12 cellular contexts compared by ENCODE assay signal in the genomic region with DNA sequence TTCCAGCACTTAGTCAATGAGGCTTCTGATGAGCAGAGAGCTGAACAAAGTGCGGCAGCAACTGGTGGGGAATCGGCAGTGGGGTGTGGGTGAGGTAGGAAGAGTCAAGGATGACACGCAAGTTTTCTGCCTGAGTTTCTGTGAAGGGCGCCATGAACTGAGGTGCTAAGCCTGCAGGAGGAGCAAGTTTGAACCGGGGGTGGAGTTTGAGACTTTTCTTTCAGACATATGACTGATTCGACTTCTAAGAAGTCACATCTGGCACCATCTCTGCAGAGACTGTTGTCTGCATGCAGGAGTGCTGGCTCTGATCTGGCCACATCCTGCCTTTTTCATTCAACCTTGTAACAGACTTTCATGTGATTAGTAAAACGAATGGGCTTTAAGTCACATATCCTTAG. TPM values are rescaled to one million over a fixed set of nuclear protein-coding genes. Genes with fewer than 3 reads are reported as not detected.
A peak's percentile ranks its signal among the peaks of the same experiment; 100 is the strongest.
DNase-seq lines count a peak whose midpoint lies in the region; ATAC-seq and TF ChIP-seq lines count a peak whose summit lies in the region.
"Had no signal": no experiment of that assay in that cellular context is flagged by ENCODE, and none has a peak within 500 bp of the region (broad histone marks: within the 10 kb centered on the region; RNA-seq: fewer than 3 reads in every experiment).

No MANE protein-coding gene starts in this region.

- H3K4me1 ChIP-seq in OCI-LY7 (ENCODE audit: insufficient read depth, low read length, poor library complexity, severe bottlenecking): no peaks in the 10 kb centered on the region
- H3K4me1 ChIP-seq: suprapubic skin had no signal

- no peak for TF ChIP-seq CTCF in OCI-LY7 (conservative IDR thresholded peaks at IDR 0.05; ENCODE audit: low read length)
- no peak for TF ChIP-seq CTCF in natural killer cell (IDR thresholded peaks at IDR 0.05)

- H3K4me3 ChIP-seq in OCI-LY7 (ENCODE audit: low read depth, low read length, poor library complexity, severe bottlenecking): no peak overlapping the region
- H3K4me3 ChIP-seq: heart right ventricle, K562, PC-9, suprapubic skin had no signal

- no peaks in the 10 kb centered on the region for H3K9me2 ChIP-seq in OCI-LY7 (ENCODE audit: insufficient read depth, low read length)

- no TSS peak for BruUV-seq in OCI-LY7 (replicated peaks; lab: Mats Ljungman, UMichigan)

- H4K20me1 ChIP-seq in OCI-LY7 (ENCODE audit: insufficient read depth, low read length): no peaks in the 10 kb centered on the region

- CTCF ChIA-PET in OCI-LY7 (lab: Charles Lee; ENCODE audit: unreplicated experiment): no interaction called here

- H3K36me3 ChIP-seq in OCI-LY7 (ENCODE audit: insufficient read depth, low read length): peaks cover 36% of the 10 kb centered on the region

- peak; percentile 89 to 94 (median 94) for ATAC-seq in natural killer cell
- ATAC-seq in stimulated activated naive CD8-positive, alpha-beta T cell treated with anti-CD3 and anti-CD28 coated beads, Interleukin-15, amount 100 ng/mL, for 72 hours: peak; percentile 95
- ATAC-seq in GM18858 (IDR thresholded peaks at IDR 0.05; ENCODE audit: unreplicated experiment): no peak
- ATAC-seq: heart right ventricle, K562 had no signal

- no peak overlapping the region for H3K4me2 ChIP-seq in OCI-LY7 (ENCODE audit: low read length)
- H3K4me2 ChIP-seq: PC-9 had no signal

- H3K36me3 Mint-ChIP-seq in activated T-cell treated with anti-CD3 and anti-CD28 coated beads, Interleukin-2, amount 50 U/mL, for 24 hours (ENCODE audit: low read depth): peaks cover 37% of the 10 kb centered on the region
- H3K36me3 Mint-ChIP-seq in natural killer cell: peaks cover 7% of the 10 kb centered on the region

- no peaks in the 10 kb centered on the region for H3K79me2 ChIP-seq in OCI-LY7 (ENCODE audit: insufficient read depth, low read depth, low read length)

- no peaks in the 10 kb centered on the region for H3K9me3 Mint-ChIP-seq in activated T-cell treated with anti-CD3 and anti-CD28 coated beads, Interleukin-2, amount 50 U/mL, for 24 hours
- no peaks in the 10 kb centered on the region for H3K9me3 Mint-ChIP-seq in natural killer cell
- H3K9me3 Mint-ChIP-seq in stimulated activated naive CD8-positive, alpha-beta T cell treated with anti-CD3 and anti-CD28 coated beads, Interleukin-15, amount 100 ng/mL, for 72 hours: no peaks in the 10 kb centered on the region

- peak overlapping the region; percentile 91 for H3K27ac Mint-ChIP-seq in activated T-cell treated with anti-CD3 and anti-CD28 coated beads, Interleukin-2, amount 50 U/mL, for 24 hours
- H3K27ac Mint-ChIP-seq in natural killer cell: peak overlapping the region; percentile 84 to 86
- peak overlapping the region; percentile 52 to 93 for H3K27ac Mint-ChIP-seq in stimulated activated naive CD8-positive, alpha-beta T cell treated with anti-CD3 and anti-CD28 coated beads, Interleukin-15, amount 100 ng/mL, for 72 hours

- peak; percentile 28 for DNase-seq in OCI-LY7 (ENCODE audit: low spot score)
- DNase-seq in activated T-cell treated with anti-CD3 and anti-CD28 coated beads, Interleukin-2, amount 50 U/mL, for 24 hours: peak; percentile 61
- peak; percentile 44 for DNase-seq in natural killer cell
- DNase-seq in stimulated activated naive CD8-positive, alpha-beta T cell treated with anti-CD3 and anti-CD28 coated beads, Interleukin-15, amount 100 ng/mL, for 72 hours: peak; percentile 48 to 69
- DNase-seq in NCI-H2107 treated with DMSO at 0.1 percent for 48 hours (lab: John Stamatoyannopoulos, UW; ENCODE audit: unreplicated experiment): no peak
- no peak for DNase-seq in hepatic stellate cell (ENCODE audit: low spot score)
- DNase-seq in A172 (ENCODE audit: low spot score): no peak
- DNase-seq: heart right ventricle, PC-9 had no signal

- no peak overlapping the region for H2AFZ ChIP-seq in OCI-LY7 (ENCODE audit: low read length)
- H2AFZ ChIP-seq: PC-9 had no signal

- no peaks in the 10 kb centered on the region for H3K9me3 ChIP-seq in OCI-LY7 (ENCODE audit: low read length)
- H3K9me3 ChIP-seq: suprapubic skin had no signal

- peaks cover 25% of the 10 kb centered on the region for H3K4me1 Mint-ChIP-seq in activated T-cell treated with anti-CD3 and anti-CD28 coated beads, Interleukin-2, amount 50 U/mL, for 24 hours (ENCODE audit: low read depth)
- H3K4me1 Mint-ChIP-seq in natural killer cell: peaks cover 27 to 31% of the 10 kb centered on the region in 2 donors
- peaks cover 31% of the 10 kb centered on the region for H3K4me1 Mint-ChIP-seq in stimulated activated naive CD8-positive, alpha-beta T cell treated with anti-CD3 and anti-CD28 coated beads, Interleukin-15, amount 100 ng/mL, for 72 hours

- intact Hi-C loops in OCI-LY7 (cut with micrococcal nuclease; ENCODE audit: unreplicated experiment): no loop called here
- intact Hi-C loops in natural killer cell (cut with micrococcal nuclease): loop anchor here (5.0 kb wide), 1 partner anchor 178 kb away; a partner anchor contains a TSS

- peak overlapping the region; percentile 21 for H3K4me3 Mint-ChIP-seq in activated T-cell treated with anti-CD3 and anti-CD28 coated beads, Interleukin-2, amount 50 U/mL, for 24 hours
- peak overlapping the region; percentile 72 for H3K4me3 Mint-ChIP-seq in natural killer cell
- H3K4me3 Mint-ChIP-seq in stimulated activated naive CD8-positive, alpha-beta T cell treated with anti-CD3 and anti-CD28 coated beads, Interleukin-15, amount 100 ng/mL, for 72 hours: peak overlapping the region; percentile 55 to 61

- no peaks in the 10 kb centered on the region for H3K27me3 Mint-ChIP-seq in activated T-cell treated with anti-CD3 and anti-CD28 coated beads, Interleukin-2, amount 50 U/mL, for 24 hours
- H3K27me3 Mint-ChIP-seq in natural killer cell (ENCODE audit: low read depth in 2 of 2): no peaks in the 10 kb centered on the region
- H3K27me3 Mint-ChIP-seq in stimulated activated naive CD8-positive, alpha-beta T cell treated with anti-CD3 and anti-CD28 coated beads, Interleukin-15, amount 100 ng/mL, for 72 hours: no peaks in the 10 kb centered on the region

- POLR2A ChIA-PET in OCI-LY7 (lab: Charles Lee): no interaction called here

- no peak overlapping the region for H3K27ac ChIP-seq in OCI-LY7 (ENCODE audit: low read depth, low read length, poor library complexity, severe bottlenecking)
- H3K27ac ChIP-seq: PC-9, suprapubic skin had no signal

RNA-seq across cellular contexts. Expression of a gene that starts 14.8 kb away (rescaled TPM):
- total RNA-seq in OCI-LY7 (2014; rRNA removed; shearing (Covaris generic)): 104 and 111 TPM in 2 replicates
- total RNA-seq in OCI-LY7 (2022): 207 and 218 TPM in 2 replicates
- total RNA-seq in natural killer cell: 100 to 1,000 TPM in 2 of 3 donors, 10 to 100 TPM in 1; 98.5 to 132 (median 104) TPM
- total RNA-seq in A172 (2014; rRNA removed; shearing (Covaris generic)): 179 and 185 TPM in 2 replicates

RNA-seq across cellular contexts. Expression of a gene that starts 54.0 kb away (rescaled TPM):
- total RNA-seq in OCI-LY7 (2014; rRNA removed; shearing (Covaris generic)): 22.4 and 30.0 TPM in 2 replicates
- 22.6 and 27.5 TPM in 2 replicates for total RNA-seq in OCI-LY7 (2022)
- 1 to 10 TPM; 4.7 to 8.6 (median 5.6) TPM for total RNA-seq in natural killer cell
- total RNA-seq in A172 (2014; rRNA removed; shearing (Covaris generic)): 30.8 and 42.1 TPM in 2 replicates

Comparison
In these comparisons a context has a peak if more than half of its experiments do, and no peak if none do; other contexts are left out.
1. DNase-seq: peak in OCI-LY7 (single experiment), activated T-cell treated with anti-CD3 and anti-CD28 coated beads, Interleukin-2, amount 50 U/mL, for 24 hours (single experiment), natural killer cell (single experiment) and stimulated activated naive CD8-positive, alpha-beta T cell treated with anti-CD3 and anti-CD28 coated beads, Interleukin-15, amount 100 ng/mL, for 72 hours (2 of 2); none in NCI-H2107 treated with DMSO at 0.1 percent for 48 hours (single experiment), hepatic stellate cell (single experiment) and A172 (single experiment).
2. H3K4me3 Mint-ChIP-seq: peak in every context shown above with its lines; median percentile 72 in natural killer cell; 58 in stimulated activated naive CD8-positive, alpha-beta T cell treated with anti-CD3 and anti-CD28 coated beads, Interleukin-15, amount 100 ng/mL, for 72 hours; 21 in activated T-cell treated with anti-CD3 and anti-CD28 coated beads, Interleukin-2, amount 50 U/mL, for 24 hours.
3. Peak in every context shown above with its lines, with median percentiles within 50 percentile points of each other: H3K27ac Mint-ChIP-seq.